ENCODE assay signal across 1 cellular context in the genomic region with DNA sequence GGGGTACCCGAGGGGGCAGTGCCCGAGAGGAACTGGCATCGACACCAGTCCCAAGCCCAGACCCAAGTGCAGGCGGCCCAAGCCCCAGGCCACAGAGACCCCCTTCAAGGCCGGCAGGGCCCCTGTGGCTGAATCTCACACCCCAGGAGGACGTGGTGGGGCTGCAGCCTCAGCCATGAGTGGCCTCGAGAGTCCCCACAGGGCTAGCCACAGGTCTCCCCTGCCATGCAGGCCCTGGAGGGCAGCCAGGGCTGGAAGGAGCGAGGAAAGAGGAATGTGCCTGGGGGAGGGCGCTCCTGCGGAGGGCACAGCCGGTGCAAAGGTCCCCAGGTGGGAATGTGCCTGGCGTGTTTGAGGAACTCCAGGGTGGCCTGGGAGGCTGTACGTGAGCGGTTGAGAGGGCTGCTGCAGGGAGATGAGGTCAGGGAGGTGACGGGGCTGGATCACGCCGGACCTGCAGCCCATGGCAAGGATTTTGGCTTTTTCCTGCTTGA.
TF ChIP-seq lines count a peak whose summit lies in the region.

No MANE protein-coding gene starts in this region.

TF ChIP-seq in HepG2, 621 proteins besides CTCF, POLR2A, EP300 and RAD21 (continued from another document and continues in another):
- TF ChIP-seq, protein P1, sequence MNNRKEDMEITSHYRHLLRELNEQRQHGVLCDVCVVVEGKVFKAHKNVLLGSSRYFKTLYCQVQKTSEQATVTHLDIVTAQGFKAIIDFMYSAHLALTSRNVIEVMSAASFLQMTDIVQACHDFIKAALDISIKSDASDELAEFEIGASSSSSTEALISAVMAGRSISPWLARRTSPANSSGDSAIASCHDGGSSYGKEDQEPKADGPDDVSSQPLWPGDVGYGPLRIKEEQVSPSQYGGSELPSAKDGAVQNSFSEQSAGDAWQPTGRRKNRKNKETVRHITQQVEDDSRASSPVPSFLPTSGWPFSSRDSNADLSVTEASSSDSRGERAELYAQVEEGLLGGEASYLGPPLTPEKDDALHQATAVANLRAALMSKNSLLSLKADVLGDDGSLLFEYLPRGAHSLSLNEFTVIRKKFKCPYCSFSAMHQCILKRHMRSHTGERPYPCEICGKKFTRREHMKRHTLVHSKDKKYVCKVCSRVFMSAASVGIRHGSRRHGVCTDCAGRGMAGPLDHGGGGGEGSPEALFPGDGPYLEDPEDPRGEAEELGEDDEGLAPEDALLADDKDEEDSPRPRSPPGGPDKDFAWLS (CRISPR knock-in tag; IDR thresholded peaks at IDR 0.05; ENCODE audit: borderline replicate concordance): peak; percentile 64; the same call in 1 of the 2 replicates
- no peak for TF ChIP-seq ZNF430 (CRISPR knock-in tag; IDR thresholded peaks at IDR 0.05)
- TF ChIP-seq, protein P2, sequence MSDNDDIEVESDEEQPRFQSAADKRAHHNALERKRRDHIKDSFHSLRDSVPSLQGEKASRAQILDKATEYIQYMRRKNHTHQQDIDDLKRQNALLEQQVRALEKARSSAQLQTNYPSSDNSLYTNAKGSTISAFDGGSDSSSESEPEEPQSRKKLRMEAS (IDR thresholded peaks at IDR 0.05): peak; percentile 74
- no peak for TF ChIP-seq NFATC3 (CRISPR knock-in tag; IDR thresholded peaks at IDR 0.05)
- TF ChIP-seq, protein P3, sequence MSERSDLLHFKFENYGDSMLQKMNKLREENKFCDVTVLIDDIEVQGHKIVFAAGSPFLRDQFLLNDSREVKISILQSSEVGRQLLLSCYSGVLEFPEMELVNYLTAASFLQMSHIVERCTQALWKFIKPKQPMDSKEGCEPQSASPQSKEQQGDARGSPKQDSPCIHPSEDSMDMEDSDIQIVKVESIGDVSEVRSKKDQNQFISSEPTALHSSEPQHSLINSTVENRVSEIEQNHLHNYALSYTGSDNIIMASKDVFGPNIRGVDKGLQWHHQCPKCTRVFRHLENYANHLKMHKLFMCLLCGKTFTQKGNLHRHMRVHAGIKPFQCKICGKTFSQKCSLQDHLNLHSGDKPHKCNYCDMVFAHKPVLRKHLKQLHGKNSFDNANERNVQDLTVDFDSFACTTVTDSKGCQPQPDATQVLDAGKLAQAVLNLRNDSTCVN (CRISPR knock-in tag; IDR thresholded peaks at IDR 0.05; ENCODE audit: borderline replicate concordance): no peak
- TF ChIP-seq, protein P4, sequence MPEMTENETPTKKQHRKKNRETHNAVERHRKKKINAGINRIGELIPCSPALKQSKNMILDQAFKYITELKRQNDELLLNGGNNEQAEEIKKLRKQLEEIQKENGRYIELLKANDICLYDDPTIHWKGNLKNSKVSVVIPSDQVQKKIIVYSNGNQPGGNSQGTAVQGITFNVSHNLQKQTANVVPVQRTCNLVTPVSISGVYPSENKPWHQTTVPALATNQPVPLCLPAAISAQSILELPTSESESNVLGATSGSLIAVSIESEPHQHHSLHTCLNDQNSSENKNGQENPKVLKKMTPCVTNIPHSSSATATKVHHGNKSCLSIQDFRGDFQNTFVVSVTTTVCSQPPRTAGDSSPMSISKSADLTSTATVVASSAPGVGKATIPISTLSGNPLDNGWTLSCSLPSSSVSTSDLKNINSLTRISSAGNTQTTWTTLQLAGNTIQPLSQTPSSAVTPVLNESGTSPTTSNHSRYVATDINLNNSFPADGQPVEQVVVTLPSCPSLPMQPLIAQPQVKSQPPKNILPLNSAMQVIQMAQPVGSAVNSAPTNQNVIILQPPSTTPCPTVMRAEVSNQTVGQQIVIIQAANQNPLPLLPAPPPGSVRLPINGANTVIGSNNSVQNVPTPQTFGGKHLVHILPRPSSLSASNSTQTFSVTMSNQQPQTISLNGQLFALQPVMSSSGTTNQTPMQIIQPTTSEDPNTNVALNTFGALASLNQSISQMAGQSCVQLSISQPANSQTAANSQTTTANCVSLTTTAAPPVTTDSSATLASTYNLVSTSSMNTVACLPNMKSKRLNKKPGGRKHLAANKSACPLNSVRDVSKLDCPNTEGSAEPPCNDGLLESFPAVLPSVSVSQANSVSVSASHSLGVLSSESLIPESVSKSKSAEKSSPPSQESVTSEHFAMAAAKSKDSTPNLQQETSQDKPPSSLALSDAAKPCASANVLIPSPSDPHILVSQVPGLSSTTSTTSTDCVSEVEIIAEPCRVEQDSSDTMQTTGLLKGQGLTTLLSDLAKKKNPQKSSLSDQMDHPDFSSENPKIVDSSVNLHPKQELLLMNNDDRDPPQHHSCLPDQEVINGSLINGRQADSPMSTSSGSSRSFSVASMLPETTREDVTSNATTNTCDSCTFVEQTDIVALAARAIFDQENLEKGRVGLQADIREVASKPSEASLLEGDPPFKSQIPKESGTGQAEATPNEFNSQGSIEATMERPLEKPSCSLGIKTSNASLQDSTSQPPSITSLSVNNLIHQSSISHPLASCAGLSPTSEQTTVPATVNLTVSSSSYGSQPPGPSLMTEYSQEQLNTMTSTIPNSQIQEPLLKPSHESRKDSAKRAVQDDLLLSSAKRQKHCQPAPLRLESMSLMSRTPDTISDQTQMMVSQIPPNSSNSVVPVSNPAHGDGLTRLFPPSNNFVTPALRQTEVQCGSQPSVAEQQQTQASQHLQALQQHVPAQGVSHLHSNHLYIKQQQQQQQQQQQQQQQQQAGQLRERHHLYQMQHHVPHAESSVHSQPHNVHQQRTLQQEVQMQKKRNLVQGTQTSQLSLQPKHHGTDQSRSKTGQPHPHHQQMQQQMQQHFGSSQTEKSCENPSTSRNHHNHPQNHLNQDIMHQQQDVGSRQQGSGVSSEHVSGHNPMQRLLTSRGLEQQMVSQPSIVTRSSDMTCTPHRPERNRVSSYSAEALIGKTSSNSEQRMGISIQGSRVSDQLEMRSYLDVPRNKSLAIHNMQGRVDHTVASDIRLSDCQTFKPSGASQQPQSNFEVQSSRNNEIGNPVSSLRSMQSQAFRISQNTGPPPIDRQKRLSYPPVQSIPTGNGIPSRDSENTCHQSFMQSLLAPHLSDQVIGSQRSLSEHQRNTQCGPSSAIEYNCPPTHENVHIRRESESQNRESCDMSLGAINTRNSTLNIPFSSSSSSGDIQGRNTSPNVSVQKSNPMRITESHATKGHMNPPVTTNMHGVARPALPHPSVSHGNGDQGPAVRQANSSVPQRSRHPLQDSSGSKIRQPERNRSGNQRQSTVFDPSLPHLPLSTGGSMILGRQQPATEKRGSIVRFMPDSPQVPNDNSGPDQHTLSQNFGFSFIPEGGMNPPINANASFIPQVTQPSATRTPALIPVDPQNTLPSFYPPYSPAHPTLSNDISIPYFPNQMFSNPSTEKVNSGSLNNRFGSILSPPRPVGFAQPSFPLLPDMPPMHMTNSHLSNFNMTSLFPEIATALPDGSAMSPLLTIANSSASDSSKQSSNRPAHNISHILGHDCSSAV (CRISPR knock-in tag; IDR thresholded peaks at IDR 0.05; ENCODE audit: borderline replicate concordance): no peak
- no peak for TF ChIP-seq ZNF781 (CRISPR knock-in tag; IDR thresholded peaks at IDR 0.05; ENCODE audit: borderline replicate concordance, not compliant biosample characterization)
- TF ChIP-seq, protein P5, sequence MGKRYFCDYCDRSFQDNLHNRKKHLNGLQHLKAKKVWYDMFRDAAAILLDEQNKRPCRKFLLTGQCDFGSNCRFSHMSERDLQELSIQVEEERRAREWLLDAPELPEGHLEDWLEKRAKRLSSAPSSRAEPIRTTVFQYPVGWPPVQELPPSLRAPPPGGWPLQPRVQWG (CRISPR knock-in tag; IDR thresholded peaks at IDR 0.05; ENCODE audit: borderline replicate concordance, low read depth): no peak
- no peak for TF ChIP-seq ZNF562 (CRISPR knock-in tag; IDR thresholded peaks at IDR 0.05; ENCODE audit: borderline replicate concordance)
- no peak for TF ChIP-seq MED13 (CRISPR knock-in tag; IDR thresholded peaks at IDR 0.05)
- TF ChIP-seq, protein P6, sequence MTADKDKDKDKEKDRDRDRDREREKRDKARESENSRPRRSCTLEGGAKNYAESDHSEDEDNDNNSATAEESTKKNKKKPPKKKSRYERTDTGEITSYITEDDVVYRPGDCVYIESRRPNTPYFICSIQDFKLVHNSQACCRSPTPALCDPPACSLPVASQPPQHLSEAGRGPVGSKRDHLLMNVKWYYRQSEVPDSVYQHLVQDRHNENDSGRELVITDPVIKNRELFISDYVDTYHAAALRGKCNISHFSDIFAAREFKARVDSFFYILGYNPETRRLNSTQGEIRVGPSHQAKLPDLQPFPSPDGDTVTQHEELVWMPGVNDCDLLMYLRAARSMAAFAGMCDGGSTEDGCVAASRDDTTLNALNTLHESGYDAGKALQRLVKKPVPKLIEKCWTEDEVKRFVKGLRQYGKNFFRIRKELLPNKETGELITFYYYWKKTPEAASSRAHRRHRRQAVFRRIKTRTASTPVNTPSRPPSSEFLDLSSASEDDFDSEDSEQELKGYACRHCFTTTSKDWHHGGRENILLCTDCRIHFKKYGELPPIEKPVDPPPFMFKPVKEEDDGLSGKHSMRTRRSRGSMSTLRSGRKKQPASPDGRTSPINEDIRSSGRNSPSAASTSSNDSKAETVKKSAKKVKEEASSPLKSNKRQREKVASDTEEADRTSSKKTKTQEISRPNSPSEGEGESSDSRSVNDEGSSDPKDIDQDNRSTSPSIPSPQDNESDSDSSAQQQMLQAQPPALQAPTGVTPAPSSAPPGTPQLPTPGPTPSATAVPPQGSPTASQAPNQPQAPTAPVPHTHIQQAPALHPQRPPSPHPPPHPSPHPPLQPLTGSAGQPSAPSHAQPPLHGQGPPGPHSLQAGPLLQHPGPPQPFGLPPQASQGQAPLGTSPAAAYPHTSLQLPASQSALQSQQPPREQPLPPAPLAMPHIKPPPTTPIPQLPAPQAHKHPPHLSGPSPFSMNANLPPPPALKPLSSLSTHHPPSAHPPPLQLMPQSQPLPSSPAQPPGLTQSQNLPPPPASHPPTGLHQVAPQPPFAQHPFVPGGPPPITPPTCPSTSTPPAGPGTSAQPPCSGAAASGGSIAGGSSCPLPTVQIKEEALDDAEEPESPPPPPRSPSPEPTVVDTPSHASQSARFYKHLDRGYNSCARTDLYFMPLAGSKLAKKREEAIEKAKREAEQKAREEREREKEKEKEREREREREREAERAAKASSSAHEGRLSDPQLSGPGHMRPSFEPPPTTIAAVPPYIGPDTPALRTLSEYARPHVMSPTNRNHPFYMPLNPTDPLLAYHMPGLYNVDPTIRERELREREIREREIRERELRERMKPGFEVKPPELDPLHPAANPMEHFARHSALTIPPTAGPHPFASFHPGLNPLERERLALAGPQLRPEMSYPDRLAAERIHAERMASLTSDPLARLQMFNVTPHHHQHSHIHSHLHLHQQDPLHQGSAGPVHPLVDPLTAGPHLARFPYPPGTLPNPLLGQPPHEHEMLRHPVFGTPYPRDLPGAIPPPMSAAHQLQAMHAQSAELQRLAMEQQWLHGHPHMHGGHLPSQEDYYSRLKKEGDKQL (CRISPR knock-in tag; IDR thresholded peaks at IDR 0.05; ENCODE audit: low read depth): no peak
- TF ChIP-seq, protein P7, sequence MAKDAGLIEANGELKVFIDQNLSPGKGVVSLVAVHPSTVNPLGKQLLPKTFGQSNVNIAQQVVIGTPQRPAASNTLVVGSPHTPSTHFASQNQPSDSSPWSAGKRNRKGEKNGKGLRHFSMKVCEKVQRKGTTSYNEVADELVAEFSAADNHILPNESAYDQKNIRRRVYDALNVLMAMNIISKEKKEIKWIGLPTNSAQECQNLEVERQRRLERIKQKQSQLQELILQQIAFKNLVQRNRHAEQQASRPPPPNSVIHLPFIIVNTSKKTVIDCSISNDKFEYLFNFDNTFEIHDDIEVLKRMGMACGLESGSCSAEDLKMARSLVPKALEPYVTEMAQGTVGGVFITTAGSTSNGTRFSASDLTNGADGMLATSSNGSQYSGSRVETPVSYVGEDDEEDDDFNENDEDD (CRISPR knock-in tag; IDR thresholded peaks at IDR 0.05; ENCODE audit: borderline replicate concordance): peak; percentile 51; the same call in 1 of the 2 replicates
- no peak for TF ChIP-seq ISL2 (CRISPR knock-in tag; IDR thresholded peaks at IDR 0.05)
- TF ChIP-seq, protein P8, sequence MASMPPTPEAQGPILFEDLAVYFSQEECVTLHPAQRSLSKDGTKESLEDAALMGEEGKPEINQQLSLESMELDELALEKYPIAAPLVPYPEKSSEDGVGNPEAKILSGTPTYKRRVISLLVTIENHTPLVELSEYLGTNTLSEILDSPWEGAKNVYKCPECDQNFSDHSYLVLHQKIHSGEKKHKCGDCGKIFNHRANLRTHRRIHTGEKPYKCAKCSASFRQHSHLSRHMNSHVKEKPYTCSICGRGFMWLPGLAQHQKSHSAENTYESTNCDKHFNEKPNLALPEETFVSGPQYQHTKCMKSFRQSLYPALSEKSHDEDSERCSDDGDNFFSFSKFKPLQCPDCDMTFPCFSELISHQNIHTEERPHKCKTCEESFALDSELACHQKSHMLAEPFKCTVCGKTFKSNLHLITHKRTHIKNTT (CRISPR knock-in tag; IDR thresholded peaks at IDR 0.05): no peak
- TF ChIP-seq REL (CRISPR knock-in tag; conservative IDR thresholded peaks at IDR 0.05): no peak
- peak; percentile 68 for TF ChIP-seq RARA (CRISPR knock-in tag; IDR thresholded peaks at IDR 0.05)
- no peak for TF ChIP-seq ZNF670 (CRISPR knock-in tag; IDR thresholded peaks at IDR 0.05; ENCODE audit: borderline replicate concordance)
- peak; percentile 13 for TF ChIP-seq SKI (IDR thresholded peaks at IDR 0.05; ENCODE audit: partially characterized antibody)
- TF ChIP-seq, protein P9, sequence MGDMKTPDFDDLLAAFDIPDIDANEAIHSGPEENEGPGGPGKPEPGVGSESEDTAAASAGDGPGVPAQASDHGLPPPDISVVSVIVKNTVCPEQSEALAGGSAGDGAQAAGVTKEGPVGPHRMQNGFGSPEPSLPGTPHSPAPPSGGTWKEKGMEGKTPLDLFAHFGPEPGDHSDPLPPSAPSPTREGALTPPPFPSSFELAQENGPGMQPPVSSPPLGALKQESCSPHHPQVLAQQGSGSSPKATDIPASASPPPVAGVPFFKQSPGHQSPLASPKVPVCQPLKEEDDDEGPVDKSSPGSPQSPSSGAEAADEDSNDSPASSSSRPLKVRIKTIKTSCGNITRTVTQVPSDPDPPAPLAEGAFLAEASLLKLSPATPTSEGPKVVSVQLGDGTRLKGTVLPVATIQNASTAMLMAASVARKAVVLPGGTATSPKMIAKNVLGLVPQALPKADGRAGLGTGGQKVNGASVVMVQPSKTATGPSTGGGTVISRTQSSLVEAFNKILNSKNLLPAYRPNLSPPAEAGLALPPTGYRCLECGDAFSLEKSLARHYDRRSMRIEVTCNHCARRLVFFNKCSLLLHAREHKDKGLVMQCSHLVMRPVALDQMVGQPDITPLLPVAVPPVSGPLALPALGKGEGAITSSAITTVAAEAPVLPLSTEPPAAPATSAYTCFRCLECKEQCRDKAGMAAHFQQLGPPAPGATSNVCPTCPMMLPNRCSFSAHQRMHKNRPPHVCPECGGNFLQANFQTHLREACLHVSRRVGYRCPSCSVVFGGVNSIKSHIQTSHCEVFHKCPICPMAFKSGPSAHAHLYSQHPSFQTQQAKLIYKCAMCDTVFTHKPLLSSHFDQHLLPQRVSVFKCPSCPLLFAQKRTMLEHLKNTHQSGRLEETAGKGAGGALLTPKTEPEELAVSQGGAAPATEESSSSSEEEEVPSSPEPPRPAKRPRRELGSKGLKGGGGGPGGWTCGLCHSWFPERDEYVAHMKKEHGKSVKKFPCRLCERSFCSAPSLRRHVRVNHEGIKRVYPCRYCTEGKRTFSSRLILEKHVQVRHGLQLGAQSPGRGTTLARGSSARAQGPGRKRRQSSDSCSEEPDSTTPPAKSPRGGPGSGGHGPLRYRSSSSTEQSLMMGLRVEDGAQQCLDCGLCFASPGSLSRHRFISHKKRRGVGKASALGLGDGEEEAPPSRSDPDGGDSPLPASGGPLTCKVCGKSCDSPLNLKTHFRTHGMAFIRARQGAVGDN (CRISPR knock-in tag; IDR thresholded peaks at IDR 0.05): peak; percentile 85
- TF ChIP-seq BCL6 (CRISPR knock-in tag; IDR thresholded peaks at IDR 0.05): peak; percentile 64
- no peak for TF ChIP-seq SIN3B (IDR thresholded peaks at IDR 0.05; ENCODE audit: low read length)
- TF ChIP-seq, protein P10, sequence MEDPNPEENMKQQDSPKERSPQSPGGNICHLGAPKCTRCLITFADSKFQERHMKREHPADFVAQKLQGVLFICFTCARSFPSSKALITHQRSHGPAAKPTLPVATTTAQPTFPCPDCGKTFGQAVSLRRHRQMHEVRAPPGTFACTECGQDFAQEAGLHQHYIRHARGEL (CRISPR knock-in tag; IDR thresholded peaks at IDR 0.05): no peak
- TF ChIP-seq NFYC (CRISPR knock-in tag; IDR thresholded peaks at IDR 0.05): no peak
- TF ChIP-seq PCBP2 (optimal IDR thresholded peaks at IDR 0.05; ENCODE audit: low read depth, low read length, poor library complexity, severe bottlenecking): no peak
- no peak for TF ChIP-seq SMYD3 (CRISPR knock-in tag; IDR thresholded peaks at IDR 0.05)
- no peak for TF ChIP-seq FOXM1 (CRISPR knock-in tag; IDR thresholded peaks at IDR 0.05)
- 0 out of 2 replicates have a peak, but pooled peaks have one; percentile 6 for TF ChIP-seq ZNF629 (CRISPR knock-in tag; conservative IDR thresholded peaks at IDR 0.05)
